In the genomic region with DNA sequence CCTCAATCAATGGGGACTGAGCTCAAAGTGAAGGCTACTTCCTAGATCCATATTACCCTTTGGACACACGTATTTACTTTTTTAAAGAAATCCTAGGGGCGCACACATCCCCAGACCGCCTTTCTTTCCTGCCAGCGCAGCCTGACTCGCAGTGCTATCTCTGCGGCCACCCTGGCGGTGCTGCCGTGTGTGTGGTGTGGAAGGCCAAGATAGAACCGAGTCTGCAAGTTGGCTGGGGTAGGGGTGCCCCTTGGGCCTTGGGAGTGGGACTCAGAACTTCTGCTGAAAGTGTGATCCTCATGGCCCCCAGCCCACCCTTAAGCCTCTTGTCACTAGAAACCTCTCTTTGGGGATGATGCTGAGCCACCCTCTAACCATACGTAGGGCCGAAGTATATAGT, we compare ENCODE assay signal across 20 cellular contexts.
A peak's percentile ranks its signal among the peaks of the same experiment; 100 is the strongest.
DNase-seq lines count a peak whose midpoint lies in the region; TF ChIP-seq lines count a peak whose summit lies in the region.
"Had no signal": no experiment of that assay in that cellular context is flagged by ENCODE, and none has a peak within 500 bp of the region (broad histone marks: within the 10 kb centered on the region; RNA-seq: fewer than 3 reads in every experiment).

No MANE protein-coding gene starts in this region.

- no peak overlapping the region for H2BK120ac ChIP-seq in neuronal stem cell (ENCODE audit: low read depth, low read length)

- H2BK12ac ChIP-seq in neuronal stem cell (ENCODE audit: low read length), result no peak overlapping the region

- no peaks in the 10 kb centered on the region for H3K79me1 ChIP-seq in neuronal stem cell (ENCODE audit: low read depth, low read length)

- peak; percentile 50 for DNase-seq in CMK (ENCODE audit: low read depth)
- DNase-seq in WERI-Rb-1, result no peak
- no peak for DNase-seq in neuronal stem cell (ENCODE audit: low spot score)
- DNase-seq in activated CD4-positive, alpha-beta T cell treated with anti-CD3 and anti-CD28 coated beads, Interleukin-2, amount 50 U/mL, for 1 hour, result no peak
- DNase-seq in activated naive CD4-positive, alpha-beta T cell treated with anti-CD3 and anti-CD28 coated beads, Interleukin-2, amount 50 U/mL, for 16 hours, result no peak
- DNase-seq in DMS153 treated with DMSO at 0.1 percent for 48 hours (lab: John Stamatoyannopoulos, UW; ENCODE audit: unreplicated experiment), result no peak
- DNase-seq: 8988T; ACHN; AML-193; BE2C; Calu3; CD4-positive, alpha-beta T cell; CD8-positive, alpha-beta memory T cell; COR-L47; DND-41; GOT3; HFFc6 had no signal

- no peak overlapping the region for H3K4me2 ChIP-seq in neuronal stem cell (ENCODE audit: insufficient read depth, low read length, poor library complexity, severe bottlenecking)
- H3K4me2 ChIP-seq: A549; BLaER1 treated with 17β-estradiol and CSF1 and Interleukin-3, amounts not matched to agents 10 nM and 100 nM had no signal

- H3K36me3 ChIP-seq in WERI-Rb-1 (no peaks in the 10 kb centered on the region), neuronal stem cell (replicated peaks in 1 of 2; ENCODE audit: control insufficient read depth in 2 of 2, insufficient read depth in 2 of 2, low read length in 2 of 2) (no peaks in the 10 kb centered on the region)
- H3K36me3 ChIP-seq: BE2C; BLaER1 treated with 17β-estradiol and CSF1 and Interleukin-3, amounts not matched to agents 10 nM and 100 nM; HAP-1 had no signal

- H4K8ac ChIP-seq in neuronal stem cell (ENCODE audit: low read depth, low read length), result no peak overlapping the region

- H3K4me3 ChIP-seq in WERI-Rb-1 (ENCODE audit: low read depth, low read length), result no peak overlapping the region
- no peak overlapping the region for H3K4me3 ChIP-seq in neuronal stem cell (ENCODE audit: low read length in 2 of 2)
- H3K4me3 ChIP-seq: A549; BLaER1 treated with 17β-estradiol and CSF1 and Interleukin-3, amounts not matched to agents 10 nM and 100 nM; HAP-1 had no signal

- peaks cover 22 to 24% of the 10 kb centered on the region in 2 donors for H3K4me1 ChIP-seq in neuronal stem cell (ENCODE audit: control insufficient read depth in 2 of 2, insufficient read depth in 1 of 2, low read depth in 1 of 2, low read length in 2 of 2)
- H3K4me1 ChIP-seq: A549, HAP-1 had no signal

- no peak overlapping the region for H2BK15ac ChIP-seq in neuronal stem cell (ENCODE audit: low read length)

- H2AFZ ChIP-seq in neuronal stem cell (ENCODE audit: low read length), result no peak overlapping the region

- H3K4ac ChIP-seq in neuronal stem cell (ENCODE audit: low read length), result no peak overlapping the region

- H3K27ac ChIP-seq in WERI-Rb-1 (peak overlapping the region; percentile 8; the same call in 1 of the 2 replicates), neuronal stem cell (replicated peaks; ENCODE audit: low read length) (no peak overlapping the region)
- H3K27ac ChIP-seq: A549; BLaER1 treated with 17β-estradiol and CSF1 and Interleukin-3, amounts not matched to agents 10 nM and 100 nM had no signal

- H3K18ac ChIP-seq in neuronal stem cell (ENCODE audit: low read length), result no peak overlapping the region

- WGBS in neuronal stem cell (ENCODE audit: extremely low coverage in 2 of 2, insufficient read length in 2 of 2, insufficient replicate concordance in 1 of 2), 2 donors, result no CpG with 5 or more reads among the region's 11 CpGs

- no peak overlapping the region for H4K91ac ChIP-seq in neuronal stem cell (ENCODE audit: low read depth, low read length, poor library complexity)

- H2BK5ac ChIP-seq in neuronal stem cell (ENCODE audit: low read length), result no peak overlapping the region

- H3K9ac ChIP-seq in neuronal stem cell (ENCODE audit: low read depth, low read length, poor library complexity), result no peak overlapping the region
- H3K9ac ChIP-seq: BLaER1 treated with 17β-estradiol and CSF1 and Interleukin-3, amounts not matched to agents 10 nM and 100 nM had no signal

- no peak overlapping the region for H3K14ac ChIP-seq in neuronal stem cell (ENCODE audit: low read length)

- TF ChIP-seq CTCF in WERI-Rb-1 (IDR thresholded peaks at IDR 0.05; ENCODE audit: low read depth, low read length), result no peak

- no peaks in the 10 kb centered on the region for H3K9me3 ChIP-seq in WERI-Rb-1 (ENCODE audit: severe bottlenecking)
- H3K9me3 ChIP-seq in neuronal stem cell (replicated peaks in 1 of 2; ENCODE audit: control insufficient read depth in 2 of 2, insufficient read depth in 1 of 2, low read depth in 1 of 2, low read length in 2 of 2), result no peaks in the 10 kb centered on the region
- H3K9me3 ChIP-seq: A549; BE2C; BLaER1 treated with 17β-estradiol and CSF1 and Interleukin-3, amounts not matched to agents 10 nM and 100 nM; HAP-1 had no signal

- no peak overlapping the region for H3K23ac ChIP-seq in neuronal stem cell (ENCODE audit: low read depth, low read length, poor library complexity)

- H3K27me3 ChIP-seq in WERI-Rb-1 (ENCODE audit: insufficient read depth, low read depth, severe bottlenecking) (no peaks in the 10 kb centered on the region), neuronal stem cell (ENCODE audit: control insufficient read depth in 3 of 3, insufficient read depth in 3 of 3, low read depth in 1 of 3, low read length in 3 of 3) (no peaks in the 10 kb centered on the region)
- H3K27me3 ChIP-seq: BE2C had no signal

- H2AK5ac ChIP-seq in neuronal stem cell (ENCODE audit: low read depth, low read length), result peak overlapping the region; percentile 25
